In genomic region chr16:85384831-85385462, GRCh38 we compare ENCODE assay signal across 8 cellular contexts.
DNase-seq lines count a peak whose midpoint lies in the region; ATAC-seq, FAIRE-seq and TF ChIP-seq lines count a peak whose summit lies in the region.
"Had no signal": no experiment of that assay in that cellular context is flagged by ENCODE, and none has a peak within 500 bp of the region (broad histone marks: within the 10 kb centered on the region; RNA-seq: fewer than 3 reads in every experiment).

No MANE protein-coding gene starts in this region.

- H3K36me3 ChIP-seq in spleen = no peaks in the 10 kb centered on the region

- H3K4me3 ChIP-seq in LNCaP clone FGC (ENCODE audit: low read depth, low read length) = no peak overlapping the region
- H3K4me3 ChIP-seq in spleen = no peak overlapping the region

- DNase-seq in LNCaP clone FGC (ENCODE audit: low read depth) (peak; percentile 35), NCI-H526 treated with DMSO at 0.1 percent for 48 hours (lab: John Stamatoyannopoulos, UW) (peak; percentile 79), Right ventricle myocardium superior (peak; percentile 36), spleen (peak; percentile 71), frontal cortex (ENCODE audit: low spot score in 2 of 2) (no peak), GM20000 (ENCODE audit: low spot score) (no peak), CD1c-positive myeloid dendritic cell (ENCODE audit: extremely low spot score) (no peak)
- DNase-seq: GDM1 had no signal

- intact Hi-C loops in Right ventricle myocardium superior (cut with DNase I) = no loop called here
- intact Hi-C loops in spleen (cut with DNase I; ENCODE audit: low total_unique reads) = no loop called here

- no peak overlapping the region for H3K27ac ChIP-seq in spleen

- TF ChIP-seq POLR2A in spleen (IDR thresholded peaks at IDR 0.05) = no peak

- no peak for ATAC-seq in Right ventricle myocardium superior (ENCODE audit: poor library complexity)

- 66 to 77% (median 68%) methylated on average over 17 to 20 of the region's 20 CpGs for WGBS in spleen, 5 donors

- TF ChIP-seq CTCF in LNCaP clone FGC (IDR thresholded peaks at IDR 0.05; ENCODE audit: control insufficient read depth, extremely low read depth, insufficient read depth) = no peak
- TF ChIP-seq CTCF in spleen (IDR thresholded peaks at IDR 0.05 in 8 of 11, conservative IDR thresholded peaks at IDR 0.05 in 3 of 11) = no peak
- TF ChIP-seq CTCF in GM20000 (IDR thresholded peaks at IDR 0.05; ENCODE audit: extremely low read depth, missing control alignments) = no peak

- peaks cover 0 to 36% (median 0%) of the 10 kb centered on the region in 7 donors for H3K27me3 ChIP-seq in spleen (replicated peaks in 1 of 7)

- H3K4me1 ChIP-seq in spleen = peaks cover 0 to 6% (median 2%) of the 10 kb centered on the region in 6 donors

- no peaks in the 10 kb centered on the region for H3K9me3 ChIP-seq in spleen

- FAIRE-seq in frontal cortex (lab: Jason Lieb, UNC) = no peak

Comparison
In these comparisons a context has a peak if more than half of its experiments do, and no peak if none do; other contexts are left out.
1. DNase-seq: peak in LNCaP clone FGC (single experiment), NCI-H526 treated with DMSO at 0.1 percent for 48 hours (single experiment), Right ventricle myocardium superior (single experiment) and spleen (single experiment); none in frontal cortex (0 of 2), GM20000 (single experiment) and CD1c-positive myeloid dendritic cell (single experiment).